Comparison of ENCODE assay signal across 23 cellular contexts in genomic region chr9:20509464-20509863, GRCh38.
"Had no signal": no experiment of that assay in that cellular context is flagged by ENCODE, and none has a peak within 500 bp of the region (broad histone marks: within the 10 kb centered on the region; RNA-seq: fewer than 3 reads in every experiment).

No MANE protein-coding gene starts in this region.

- H3K4me3 Mint-ChIP-seq: naive B cell; nephron progenitor cell; stimulated activated naive B cell treated with anti-CD40 and anti-IgM and Interleukin-4, amounts not matched to agents 10 μg/mL and 1 μg/mL and 100 μg/mL, for 72 hours; stimulated activated naive CD8-positive, alpha-beta T cell treated with anti-CD3 and anti-CD28 coated beads, Interleukin-15, amount 100 ng/mL, for 72 hours had no signal

- H3K9me3 Mint-ChIP-seq: stimulated activated naive CD8-positive, alpha-beta T cell treated with anti-CD3 and anti-CD28 coated beads, Interleukin-15, amount 100 ng/mL, for 72 hours had no signal

- FAIRE-seq: keratinocyte had no signal

- H3K4me1 ChIP-seq: parathyroid adenoma, testis had no signal

- H3K4me3 ChIP-seq: colonic mucosa, esophagus squamous epithelium, gastroesophageal sphincter, left ventricle myocardium inferior, lung, psoas muscle, testis, tibial nerve, upper lobe of right lung had no signal

- H3K9me3 ChIP-seq: colonic mucosa, esophagus squamous epithelium, gastroesophageal sphincter, left ventricle myocardium inferior, psoas muscle, testis, tibial nerve, upper lobe of right lung had no signal

- H3K27me3 ChIP-seq: colonic mucosa, esophagus squamous epithelium, gastroesophageal sphincter, testis, tibial nerve, upper lobe of right lung had no signal

- DNase-seq: colonic mucosa; dermis blood vessel endothelial cell; esophagus squamous epithelium; foreskin fibroblast; glutamatergic neuron; left ventricle myocardium inferior; mesenchymal stem cell; naive B cell; nephron progenitor cell; psoas muscle; retina; stimulated activated CD4-positive, alpha-beta T cell treated with anti-CD3 and anti-CD28 coated beads, Interleukin-2, amount 100 ng/mL, for 24 hours; stimulated activated CD4-positive, alpha-beta T cell treated with anti-CD3 and anti-CD28 coated beads, Interleukin-4, amount 100 ng/mL, for 4 hours; stimulated activated naive B cell treated with anti-CD40 and anti-IgM and Interleukin-4, amounts not matched to agents 10 μg/mL and 1 μg/mL and 100 μg/mL, for 72 hours; stimulated activated naive CD8-positive, alpha-beta T cell treated with anti-CD3 and anti-CD28 coated beads, Interleukin-15, amount 100 ng/mL, for 72 hours; testis; upper lobe of right lung had no signal

- H3K36me3 Mint-ChIP-seq: naive B cell had no signal

- H3K27ac ChIP-seq: colonic mucosa, esophagus squamous epithelium, gastroesophageal sphincter, left ventricle myocardium inferior, parathyroid adenoma, psoas muscle, testis, tibial nerve, upper lobe of right lung had no signal

- H3K27me3 Mint-ChIP-seq: naive B cell; stimulated activated naive B cell treated with anti-CD40 and anti-IgM and Interleukin-4, amounts not matched to agents 10 μg/mL and 1 μg/mL and 100 μg/mL, for 72 hours; stimulated activated naive CD8-positive, alpha-beta T cell treated with anti-CD3 and anti-CD28 coated beads, Interleukin-15, amount 100 ng/mL, for 72 hours had no signal

- ATAC-seq: gastroesophageal sphincter; sciatic nerve; stimulated activated naive B cell treated with anti-CD40 and anti-IgM and Interleukin-4, amounts not matched to agents 10 μg/mL and 1 μg/mL and 100 μg/mL, for 72 hours; stimulated activated naive CD8-positive, alpha-beta T cell treated with anti-CD3 and anti-CD28 coated beads, Interleukin-15, amount 100 ng/mL, for 72 hours; upper lobe of right lung had no signal

- H3K27ac Mint-ChIP-seq: naive B cell; stimulated activated naive B cell treated with anti-CD40 and anti-IgM and Interleukin-4, amounts not matched to agents 10 μg/mL and 1 μg/mL and 100 μg/mL, for 72 hours had no signal
